Comparison of ENCODE assay signal across 28 cellular contexts in genomic region chr6:94377835-94378234, GRCh38.
"Had no signal": no experiment of that assay in that cellular context is flagged by ENCODE, and none has a peak within 500 bp of the region (broad histone marks: within the 10 kb centered on the region; RNA-seq: fewer than 3 reads in every experiment).

No MANE protein-coding gene starts in this region.

- H3K27ac ChIP-seq: brain microvascular endothelial cell, esophagus muscularis mucosa, foreskin keratinocyte, gastrocnemius medialis, WERI-Rb-1 had no signal

- ATAC-seq: activated CD4-positive, CD25-positive, alpha-beta regulatory T cell treated with anti-CD3 and anti-CD28 coated beads, Interleukin-2, amount 50 U/mL, for 24 hours; activated CD8-positive, alpha-beta T cell treated with anti-CD3 and anti-CD28 coated beads for 36 hours; activated T-cell treated with anti-CD3 and anti-CD28 coated beads, Interleukin-2, amount 50 U/mL, for 4 hours; activated T-helper 17 cell treated with anti-CD3 and anti-CD28 coated beads, Interleukin-2, amount 50 U/mL, for 72 hours; effector memory CD8-positive, alpha-beta T cell; foreskin keratinocyte; gastrocnemius medialis; T-helper 17 cell had no signal

- H3K36me3 ChIP-seq: brain microvascular endothelial cell, esophagus muscularis mucosa, gastrocnemius medialis, WERI-Rb-1 had no signal

- H3K9me3 ChIP-seq: esophagus muscularis mucosa, gastrocnemius medialis had no signal

- H3K27me3 ChIP-seq: brain microvascular endothelial cell, esophagus muscularis mucosa, foreskin keratinocyte, gastrocnemius medialis had no signal

- H3K4me1 ChIP-seq: esophagus muscularis mucosa, foreskin keratinocyte, gastrocnemius medialis had no signal

- H3K4me3 ChIP-seq: esophagus muscularis mucosa, gastrocnemius medialis had no signal

- DNase-seq: activated B cell treated with CpG ODN at 0.5 μM for 24 hours; activated CD4-positive, alpha-beta T cell treated with anti-CD3 and anti-CD28 coated beads for 48 hours; activated CD4-positive, alpha-beta T cell treated with anti-CD3 and anti-CD28 coated beads, Interleukin-2, amount 50 U/mL, for 1 hour; activated CD4-positive, alpha-beta T cell treated with anti-CD3 and anti-CD28 coated beads, Interleukin-2, amount 50 U/mL, for 48 hours; activated CD8-positive, alpha-beta memory T cell treated with anti-CD3 and anti-CD28 coated beads for 24 hours; activated CD8-positive, alpha-beta T cell treated with anti-CD3 and anti-CD28 coated beads for 36 hours; activated effector memory CD4-positive, alpha-beta T cell treated with Interleukin-2 at 50 U/mL for 16 hours; activated gamma-delta T cell treated with Interleukin-2 at 50 U/mL for 16 hours; activated naive CD4-positive, alpha-beta T cell treated with anti-CD3 and anti-CD28 coated beads, Interleukin-2, amount 50 U/mL, for 16 hours; activated naive CD4-positive, alpha-beta T cell treated with Interleukin-2 at 50 U/mL for 16 hours; activated T-cell treated with anti-CD3 and anti-CD28 coated beads, Interleukin-2, amount 50 U/mL, for 4 hours; amniotic stem cell; anterior cingulate cortex; brain microvascular endothelial cell; caudate nucleus; cortex of kidney; dermis blood vessel endothelial cell; effector CD4-positive, alpha-beta T cell; effector memory CD8-positive, alpha-beta T cell; erythroblast; foreskin keratinocyte; gastrocnemius medialis; T-helper 17 cell; T1000; WERI-Rb-1 had no signal
